Comparison of ENCODE assay signal across 1 cellular context in genomic region chr3:141804778-141805639, GRCh38.
TF ChIP-seq lines count a peak whose summit lies in the region.

No MANE protein-coding gene starts in this region.

TF ChIP-seq in HEK293, 187 proteins besides CTCF, POLR2A, EP300 and RAD21 (continued from another document):
- TF ChIP-seq, protein P1, sequence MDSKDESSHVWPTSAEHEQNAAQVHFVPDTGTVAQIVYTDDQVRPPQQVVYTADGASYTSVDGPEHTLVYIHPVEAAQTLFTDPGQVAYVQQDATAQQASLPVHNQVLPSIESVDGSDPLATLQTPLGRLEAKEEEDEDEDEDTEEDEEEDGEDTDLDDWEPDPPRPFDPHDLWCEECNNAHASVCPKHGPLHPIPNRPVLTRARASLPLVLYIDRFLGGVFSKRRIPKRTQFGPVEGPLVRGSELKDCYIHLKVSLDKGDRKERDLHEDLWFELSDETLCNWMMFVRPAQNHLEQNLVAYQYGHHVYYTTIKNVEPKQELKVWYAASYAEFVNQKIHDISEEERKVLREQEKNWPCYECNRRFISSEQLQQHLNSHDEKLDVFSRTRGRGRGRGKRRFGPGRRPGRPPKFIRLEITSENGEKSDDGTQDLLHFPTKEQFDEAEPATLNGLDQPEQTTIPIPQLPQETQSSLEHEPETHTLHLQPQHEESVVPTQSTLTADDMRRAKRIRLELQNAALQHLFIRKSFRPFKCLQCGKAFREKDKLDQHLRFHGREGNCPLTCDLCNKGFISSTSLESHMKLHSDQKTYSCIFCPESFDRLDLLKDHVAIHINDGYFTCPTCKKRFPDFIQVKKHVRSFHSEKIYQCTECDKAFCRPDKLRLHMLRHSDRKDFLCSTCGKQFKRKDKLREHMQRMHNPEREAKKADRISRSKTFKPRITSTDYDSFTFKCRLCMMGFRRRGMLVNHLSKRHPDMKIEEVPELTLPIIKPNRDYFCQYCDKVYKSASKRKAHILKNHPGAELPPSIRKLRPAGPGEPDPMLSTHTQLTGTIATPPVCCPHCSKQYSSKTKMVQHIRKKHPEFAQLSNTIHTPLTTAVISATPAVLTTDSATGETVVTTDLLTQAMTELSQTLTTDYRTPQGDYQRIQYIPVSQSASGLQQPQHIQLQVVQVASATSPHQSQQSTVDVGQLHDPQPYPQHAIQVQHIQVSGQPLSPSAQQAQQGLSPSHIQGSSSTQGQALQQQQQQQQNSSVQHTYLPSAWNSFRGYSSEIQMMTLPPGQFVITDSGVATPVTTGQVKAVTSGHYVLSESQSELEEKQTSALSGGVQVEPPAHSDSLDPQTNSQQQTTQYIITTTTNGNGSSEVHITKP (tag by site-specific recombination; IDR thresholded peaks at IDR 0.05), result no peak
- no peak for TF ChIP-seq KLF1 (tag by site-specific recombination; IDR thresholded peaks at IDR 0.05)
- TF ChIP-seq ZNF660 (tag by site-specific recombination; IDR thresholded peaks at IDR 0.05), result no peak
- peak; percentile 95 for TF ChIP-seq ZFHX2 (tag by site-specific recombination; conservative IDR thresholded peaks at IDR 0.05)
